Comparison of ENCODE assay signal across 7 cellular contexts in the genomic region with DNA sequence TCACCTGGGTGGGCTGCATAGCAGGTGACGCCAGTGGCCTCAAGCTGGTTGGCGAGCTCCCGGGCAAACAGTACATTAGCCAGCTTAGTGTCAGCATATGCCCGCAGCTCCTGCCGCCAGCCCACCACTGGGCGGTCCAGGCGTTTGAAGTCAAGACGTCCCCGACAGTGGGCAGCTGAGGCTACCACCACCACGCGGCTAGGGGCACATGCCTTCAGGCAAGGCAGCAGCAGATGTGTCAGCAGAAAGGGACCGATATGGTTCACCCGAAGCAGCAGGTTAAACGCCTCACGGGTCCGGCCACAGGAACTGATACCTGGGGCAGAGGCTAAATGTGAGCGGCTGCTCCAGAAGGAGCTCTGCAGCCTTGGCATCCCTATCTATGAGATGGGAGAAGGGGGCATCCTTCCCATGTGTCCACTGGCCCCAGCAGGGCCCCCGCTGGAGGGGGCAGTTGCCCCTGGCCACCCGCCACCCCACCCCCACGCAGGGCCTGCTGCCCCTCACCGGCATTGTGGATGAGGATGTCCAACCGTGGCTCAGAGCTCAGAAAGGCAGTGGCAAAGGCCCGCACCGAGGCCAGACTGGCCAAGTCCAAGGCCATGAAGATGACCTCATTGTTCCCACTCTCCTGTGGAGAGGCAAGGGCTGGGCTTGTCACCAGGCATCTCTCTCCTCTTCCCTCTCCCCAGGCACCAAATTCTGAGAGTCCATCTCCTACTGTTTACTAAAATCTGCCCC. TPM values are rescaled to one million over a fixed set of nuclear protein-coding genes. Genes with fewer than 3 reads are reported as not detected.
DNase-seq lines count a peak whose midpoint lies in the region; TF ChIP-seq lines count a peak whose summit lies in the region.
"Had no signal": no experiment of that assay in that cellular context is flagged by ENCODE, and none has a peak within 500 bp of the region (broad histone marks: within the 10 kb centered on the region; RNA-seq: fewer than 3 reads in every experiment).

No MANE protein-coding gene starts in this region.

- peak overlapping the region; percentile 98 for H3K4me3 Mint-ChIP-seq in activated naive CD4-positive, alpha-beta T cell treated with anti-CD3 and anti-CD28 coated beads for 36 hours

- no peaks in the 10 kb centered on the region for H3K27me3 ChIP-seq in suprapubic skin

- CTCF ChIA-PET in activated naive CD4-positive, alpha-beta T cell treated with anti-CD3 and anti-CD28 coated beads for 36 hours (lab: Charles Lee) = interaction anchor here (0.6 to 7.1 kb wide), 17 partner anchors 8 to 211 kb away, joined by 3 to 34 read pairs (median 4); a partner anchor contains a TSS

- no peaks in the 10 kb centered on the region for H3K27me3 Mint-ChIP-seq in activated naive CD4-positive, alpha-beta T cell treated with anti-CD3 and anti-CD28 coated beads for 36 hours (ENCODE audit: low read depth)

- no peaks in the 10 kb centered on the region for H3K9me3 Mint-ChIP-seq in activated naive CD4-positive, alpha-beta T cell treated with anti-CD3 and anti-CD28 coated beads for 36 hours

- no peak for DNase-seq in activated naive CD4-positive, alpha-beta T cell treated with anti-CD3 and anti-CD28 coated beads for 36 hours
- no peak for DNase-seq in activated naive CD4-positive, alpha-beta T cell (lab: John Stamatoyannopoulos, UW)
- DNase-seq in cerebellar cortex (ENCODE audit: low spot score) (peak; percentile 70), suprapubic skin (ENCODE audit: low spot score in 2 of 2) (peak in 1 of 2 donors; percentile 66), AG08396 (ENCODE audit: low spot score) (no peak), HK-2 (ENCODE audit: unreplicated experiment) (no peak)
- DNase-seq: NCI-H2029 treated with DMSO at 0.1 percent for 48 hours had no signal

- intact Hi-C loops in activated naive CD4-positive, alpha-beta T cell treated with anti-CD3 and anti-CD28 coated beads for 36 hours (cut with micrococcal nuclease) = loop anchor here (5.0 kb wide), 1 partner anchor 254 kb away; a partner anchor contains a TSS

- no peak for TF ChIP-seq CTCF in suprapubic skin (IDR thresholded peaks at IDR 0.05)

- 95% methylated on average over 19 of the region's 24 CpGs for WGBS in suprapubic skin

- TF ChIP-seq POLR2A in suprapubic skin (IDR thresholded peaks at IDR 0.05) = no peak

- peaks cover 7% of the 10 kb centered on the region for H3K36me3 ChIP-seq in suprapubic skin

- peaks cover 42% of the 10 kb centered on the region for H3K4me1 Mint-ChIP-seq in activated naive CD4-positive, alpha-beta T cell treated with anti-CD3 and anti-CD28 coated beads for 36 hours (ENCODE audit: low read depth)

- H3K27ac Mint-ChIP-seq in activated naive CD4-positive, alpha-beta T cell treated with anti-CD3 and anti-CD28 coated beads for 36 hours = peak overlapping the region; percentile 88

- H3K4me3 ChIP-seq in suprapubic skin = peak overlapping the region; percentile 86

- no peak for TF ChIP-seq EP300 in suprapubic skin (IDR thresholded peaks at IDR 0.05)

- H3K9me3 ChIP-seq in suprapubic skin = no peaks in the 10 kb centered on the region

- H3K36me3 Mint-ChIP-seq in activated naive CD4-positive, alpha-beta T cell treated with anti-CD3 and anti-CD28 coated beads for 36 hours (ENCODE audit: low read depth) = peaks cover 32% of the 10 kb centered on the region

- no peak overlapping the region for H3K27ac ChIP-seq in suprapubic skin

- H3K4me1 ChIP-seq in suprapubic skin = peaks cover 57% of the 10 kb centered on the region

RNA-seq across cellular contexts. Expression of a gene that starts 1.7 kb away (rescaled TPM):
- 10 to 100 TPM; 20.1 to 20.9 TPM for total RNA-seq in activated naive CD4-positive, alpha-beta T cell treated with anti-CD3 and anti-CD28 coated beads for 36 hours
- total RNA-seq in suprapubic skin = 10 to 100 TPM; 15.1 to 26.8 (median 20.2) TPM

RNA-seq across cellular contexts. Expression of a gene that starts 3.6 kb away (rescaled TPM):
- 10 to 100 TPM; 66.0 to 71.5 TPM for total RNA-seq in activated naive CD4-positive, alpha-beta T cell treated with anti-CD3 and anti-CD28 coated beads for 36 hours
- 10 to 100 TPM; 41.7 to 57.5 (median 52.3) TPM for total RNA-seq in suprapubic skin

RNA-seq across cellular contexts. Expression of a gene that starts 46.3 kb away (rescaled TPM):
- total RNA-seq in activated naive CD4-positive, alpha-beta T cell treated with anti-CD3 and anti-CD28 coated beads for 36 hours = 10 to 100 TPM; 51.2 to 60.4 TPM
- 10 to 100 TPM; 42.2 to 61.4 (median 45.0) TPM for total RNA-seq in suprapubic skin

RNA-seq across cellular contexts. Expression of a gene that starts 50.2 kb away (rescaled TPM):
- 10 to 100 TPM; 52.8 to 56.7 TPM for total RNA-seq in activated naive CD4-positive, alpha-beta T cell treated with anti-CD3 and anti-CD28 coated beads for 36 hours
- total RNA-seq in suprapubic skin = 10 to 100 TPM; 24.4 to 80.9 (median 35.4) TPM

RNA-seq across cellular contexts. Expression of a gene that starts 58.6 kb away (rescaled TPM):
- total RNA-seq in activated naive CD4-positive, alpha-beta T cell treated with anti-CD3 and anti-CD28 coated beads for 36 hours = 10 to 100 TPM; 11.2 TPM
- total RNA-seq in suprapubic skin = 10 to 100 TPM; 12.1 to 20.7 (median 17.8) TPM
